Comparison of ENCODE assay signal across 8 cellular contexts in genomic region chr16:89246903-89247733, GRCh38. TPM values are rescaled to one million over a fixed set of nuclear protein-coding genes. Genes with fewer than 3 reads are reported as not detected.
DNase-seq lines count a peak whose midpoint lies in the region; ATAC-seq and TF ChIP-seq lines count a peak whose summit lies in the region.

No MANE protein-coding gene starts in this region.

- intact Hi-C loops in left lung (cut with DNase I): no loop called here

- H3K9me3 ChIP-seq in left lung: peaks cover 0 to 11% of the 10 kb centered on the region in 2 donors

- H3K27ac ChIP-seq in left lung: peak overlapping the region; percentile 59 to 63

- no peak for TF ChIP-seq CTCF in GM10266 (IDR thresholded peaks at IDR 0.05; ENCODE audit: control insufficient read depth, insufficient read depth, low read depth, missing control alignments)
- no peak for TF ChIP-seq CTCF in left lung (IDR thresholded peaks at IDR 0.05)

- H3K27me3 ChIP-seq in left lung: peaks cover 0 to 11% of the 10 kb centered on the region in 2 donors

- H3K36me3 ChIP-seq in left lung: no peaks in the 10 kb centered on the region

- peaks cover 6 to 7% of the 10 kb centered on the region in 2 donors for H3K4me1 ChIP-seq in left lung

- DNase-seq in GM10266 (ENCODE audit: extremely low spot score): peak; percentile 100
- DNase-seq in NCI-H2227 (lab: John Stamatoyannopoulos, UW; ENCODE audit: unreplicated experiment): peak; percentile 84
- peak; percentile 98 for DNase-seq in activated CD4-positive, alpha-beta T cell treated with anti-CD3 and anti-CD28 coated beads, Interleukin-2, amount 50 U/mL, for 1 hour
- peak; percentile 62 for DNase-seq in dedifferentiated amniotic fluid mesenchymal stem cell (ENCODE audit: extremely low spot score)
- peak; percentile 92 to 98 for DNase-seq in left lung
- peak; percentile 94 for DNase-seq in stimulated activated CD4-positive, alpha-beta T cell treated with anti-CD3 and anti-CD28 coated beads, Interleukin-1b, Interleukin-23, amount 100 ng/mL, for 48 hours

- H3K4me3 ChIP-seq in left lung: peak overlapping the region; percentile 34 to 50

- ATAC-seq in HG02798 (IDR thresholded peaks at IDR 0.05; ENCODE audit: poor library complexity, unreplicated experiment): peak; percentile 66
- ATAC-seq in left lung: peak; percentile 93
- ATAC-seq in HG03457 (IDR thresholded peaks at IDR 0.05; ENCODE audit: unreplicated experiment): no peak

RNA-seq across cellular contexts. Expression of gene ZNF778, which starts 29.6 kb away (rescaled TPM):
- 1 to 10 TPM; 8.1 to 9.5 TPM for total RNA-seq in left lung

RNA-seq across cellular contexts. Expression of gene SLC22A31, which starts 46.8 kb away (rescaled TPM):
- 100 to 1,000 TPM; 171 to 283 TPM for total RNA-seq in left lung
